Comparison of ENCODE assay signal across 7 cellular contexts in the genomic region with DNA sequence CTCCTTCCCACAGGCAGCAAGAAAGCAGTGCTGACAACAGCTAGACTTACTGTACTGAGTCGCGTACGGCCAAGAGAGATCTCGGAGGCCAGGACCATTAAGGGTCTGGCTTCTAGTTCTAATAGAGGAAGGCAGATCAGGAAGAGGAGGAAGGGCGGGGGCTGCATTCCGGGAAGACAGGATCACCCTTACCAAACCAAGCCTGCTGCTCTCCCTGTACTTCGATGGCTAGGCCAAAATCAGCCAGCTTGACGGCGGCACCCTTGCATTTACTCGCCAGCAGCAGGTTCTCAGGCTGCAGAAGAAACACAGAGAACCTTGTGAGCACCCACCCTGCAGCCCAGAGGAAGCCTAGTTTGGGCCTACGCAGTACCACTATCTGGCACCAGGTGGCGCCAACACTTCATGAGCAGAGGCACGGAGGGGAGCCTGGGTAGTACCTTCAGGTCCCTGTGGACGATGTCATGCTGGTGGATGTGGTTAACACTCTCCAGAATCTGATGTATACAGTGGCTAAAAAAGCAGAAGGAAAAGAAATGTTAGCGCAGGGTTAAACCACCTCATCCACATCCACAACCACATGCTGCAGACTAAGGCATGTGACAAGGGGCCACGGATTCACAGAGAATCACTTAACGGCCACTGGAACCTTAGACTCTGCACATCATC. TPM values are rescaled to one million over a fixed set of nuclear protein-coding genes. Genes with fewer than 3 reads are reported as not detected.
DNase-seq lines count a peak whose midpoint lies in the region; ATAC-seq, FAIRE-seq and TF ChIP-seq lines count a peak whose summit lies in the region.

No MANE protein-coding gene starts in this region.

- TF ChIP-seq EP300 in sigmoid colon (IDR thresholded peaks at IDR 0.05): no peak

- no peak overlapping the region for H3K4me3 ChIP-seq in hepatocyte
- H3K4me3 ChIP-seq in sigmoid colon: no peak overlapping the region

- H3K36me3 ChIP-seq in hepatocyte (replicated peaks; ENCODE audit: insufficient read depth, low read depth) (no peaks in the 10 kb centered on the region), sigmoid colon (peaks cover 28 to 71% (median 40%) of the 10 kb centered on the region in 4 donors)

- WGBS in hepatocyte (ENCODE audit: low lambda C conversion rate, missing lambda C conversion rate): 49% methylated on average over 17 of the region's 17 CpGs
- WGBS in sigmoid colon, 2 donors: 41 to 48% methylated on average over 17 of the region's 17 CpGs

- peaks cover 4% of the 10 kb centered on the region for H4K20me1 ChIP-seq in hepatocyte (ENCODE audit: insufficient read depth, poor library complexity, severe bottlenecking)

- TF ChIP-seq CTCF in hepatocyte (IDR thresholded peaks at IDR 0.05; ENCODE audit: poor library complexity) (peak; percentile 98), sigmoid colon (IDR thresholded peaks at IDR 0.05) (peak; percentile 100)

- H3K27me3 ChIP-seq in hepatocyte (no peaks in the 10 kb centered on the region), sigmoid colon (no peaks in the 10 kb centered on the region)

- TF ChIP-seq POLR2A in GM12892 (IDR thresholded peaks at IDR 0.05; ENCODE audit: low read depth, low read length) (no peak), sigmoid colon (IDR thresholded peaks at IDR 0.05) (no peak)

- DNase-seq in GM12892 (ENCODE audit: insufficient read length) (peak; percentile 89), NCI-H1092 (lab: John Stamatoyannopoulos, UW) (peak; percentile 7), T-helper 9 cell (peak; percentile 95), anterior cingulate cortex (lab: John Stamatoyannopoulos, UW) (peak in 56 of 58 donors; percentile 14 to 91 (median 66)), hepatocyte (ENCODE audit: low spot score) (peak; percentile 89), sigmoid colon (peak; percentile 93)

- no peaks in the 10 kb centered on the region for H3K9me3 ChIP-seq in hepatocyte (ENCODE audit: low read depth)
- no peaks in the 10 kb centered on the region for H3K9me3 ChIP-seq in sigmoid colon

- ATAC-seq in HG02610 (IDR thresholded peaks at IDR 0.05; ENCODE audit: unreplicated experiment): peak; percentile 93

- intact Hi-C loops in sigmoid colon (cut with DNase I): loop anchor here (1.0 to 2.0 kb wide), 2 partner anchors 30 to 92 kb away; no protein-coding TSS in a partner anchor

- FAIRE-seq in GM12892 (lab: Jason Lieb, UNC): peak; percentile 98

- H3K4me1 ChIP-seq in hepatocyte (ENCODE audit: insufficient read depth) (no peaks in the 10 kb centered on the region), sigmoid colon (peaks cover 0 to 55% (median 53%) of the 10 kb centered on the region in 4 donors)

- H3K27ac ChIP-seq in hepatocyte (no peak overlapping the region), sigmoid colon (peak overlapping the region; percentile 83 to 92 (median 91))

- H2AFZ ChIP-seq in hepatocyte: no peak overlapping the region

- no peaks in the 10 kb centered on the region for H3K79me2 ChIP-seq in hepatocyte

- H3K9me2 ChIP-seq in hepatocyte (replicated peaks; ENCODE audit: insufficient read depth): no peaks in the 10 kb centered on the region

- H3K4me2 ChIP-seq in hepatocyte: no peak overlapping the region

RNA-seq across cellular contexts. Expression of a gene that starts 25.4 kb away (rescaled TPM):
- polyA plus RNA-seq in GM12892 (2012; ENCODE audit: missing spikeins): 13.0 TPM
- 22.5 and 25.0 TPM in 2 replicates for total RNA-seq in hepatocyte
- polyA plus RNA-seq in hepatocyte: 5.2 and 5.9 TPM in 2 replicates
- total RNA-seq in sigmoid colon: 100 to 1,000 TPM; 153 to 221 (median 209) TPM
- 10 to 100 TPM; 14.4 to 34.8 (median 17.6) TPM for polyA plus RNA-seq in sigmoid colon

RNA-seq across cellular contexts. Expression of a gene that starts 37.6 kb away (rescaled TPM):
- 11.6 TPM for polyA plus RNA-seq in GM12892 (2012; ENCODE audit: missing spikeins)
- total RNA-seq in hepatocyte: 10.7 and 29.9 TPM in 2 replicates
- polyA plus RNA-seq in hepatocyte: 21.1 and 24.9 TPM in 2 replicates
- total RNA-seq in sigmoid colon: 10 to 100 TPM; 23.9 to 56.2 (median 28.3) TPM
- 10 to 100 TPM in 2 of 3 donors, 1 to 10 TPM in 1; 3.9 to 21.0 (median 17.0) TPM for polyA plus RNA-seq in sigmoid colon

Comparison
In these comparisons a context has a peak if more than half of its experiments do, and no peak if none do; other contexts are left out.
1. DNase-seq: peak in every context shown above with its lines; median percentile 95 in T-helper 9 cell; 93 in sigmoid colon; 89 in GM12892; 89 in hepatocyte; 66 in anterior cingulate cortex; 7 in NCI-H1092.